In genomic region chr17:74864866-74865395, GRCh38 we compare ENCODE assay signal across 8 cellular contexts. TPM values are rescaled to one million over a fixed set of nuclear protein-coding genes. Genes with fewer than 3 reads are reported as not detected.
DNase-seq lines count a peak whose midpoint lies in the region; ATAC-seq and TF ChIP-seq lines count a peak whose summit lies in the region.

No MANE protein-coding gene starts in this region.

- H3K27me3 ChIP-seq in CD4-positive, alpha-beta memory T cell (ENCODE audit: insufficient read depth, low read length): peaks cover 11% of the 10 kb centered on the region
- H3K27me3 ChIP-seq in thoracic aorta (replicated peaks; ENCODE audit: insufficient read depth): no peaks in the 10 kb centered on the region

- no peak overlapping the region for H3K4me3 ChIP-seq in CD4-positive, alpha-beta memory T cell (ENCODE audit: low read length in 2 of 2)
- H3K4me3 ChIP-seq in thoracic aorta: no peak overlapping the region

- peak overlapping the region in 2 of 7 donors; percentile 6 to 68 for H3K27ac Mint-ChIP-seq in CD4-positive, alpha-beta memory T cell
- H3K27ac Mint-ChIP-seq in activated T-helper 1 cell treated with anti-CD3 and anti-CD28 coated beads, Interleukin-12 subunit alpha, Interleukin-12 subunit beta, Interleukin-2, Interleukin-4 antibody, amounts not matched to agents 30 ng/mL and 10 ng/mL and 1 ng/mL, durations not matched to agents 14 hours and 24 hours and 36 hours: no peak overlapping the region

- H3K4me3 Mint-ChIP-seq in CD4-positive, alpha-beta memory T cell: peak overlapping the region in 1 of 8 donors; percentile 65
- H3K4me3 Mint-ChIP-seq in activated T-helper 1 cell treated with anti-CD3 and anti-CD28 coated beads, Interleukin-12 subunit alpha, Interleukin-12 subunit beta, Interleukin-2, Interleukin-4 antibody, amounts not matched to agents 30 ng/mL and 10 ng/mL and 1 ng/mL, durations not matched to agents 14 hours and 24 hours and 36 hours: no peak overlapping the region

- peaks cover 12 to 20% (median 15%) of the 10 kb centered on the region in 4 donors for H3K4me1 Mint-ChIP-seq in CD4-positive, alpha-beta memory T cell
- H3K4me1 Mint-ChIP-seq in activated T-helper 1 cell treated with anti-CD3 and anti-CD28 coated beads, Interleukin-12 subunit alpha, Interleukin-12 subunit beta, Interleukin-2, Interleukin-4 antibody, amounts not matched to agents 30 ng/mL and 10 ng/mL and 1 ng/mL, durations not matched to agents 14 hours and 24 hours and 36 hours (ENCODE audit: low read depth): peaks cover 8% of the 10 kb centered on the region

- H3K9me3 ChIP-seq in CD4-positive, alpha-beta memory T cell (ENCODE audit: control insufficient read depth in 1 of 2, low read length in 2 of 2): no peaks in the 10 kb centered on the region
- no peaks in the 10 kb centered on the region for H3K9me3 ChIP-seq in thoracic aorta

- DNase-seq in CD4-positive, alpha-beta memory T cell: peak; percentile 52 to 68 (median 62)
- peak; percentile 44 for DNase-seq in HCEC 1CT
- peak; percentile 63 for DNase-seq in RWPE1 (ENCODE audit: low spot score)
- peak; percentile 54 for DNase-seq in activated T-helper 1 cell treated with anti-CD3 and anti-CD28 coated beads, Interleukin-12 subunit alpha, Interleukin-12 subunit beta, Interleukin-2, Interleukin-4 antibody, amounts not matched to agents 30 ng/mL and 10 ng/mL and 1 ng/mL, durations not matched to agents 14 hours and 24 hours and 36 hours (ENCODE audit: low spot score)
- DNase-seq in fibroblast of the conjunctiva (ENCODE audit: low read depth): peak; percentile 32
- peak; percentile 62 for DNase-seq in occipital lobe (lab: John Stamatoyannopoulos, UW)
- no peak for DNase-seq in thoracic aorta (ENCODE audit: low spot score)

- H3K36me3 ChIP-seq in CD4-positive, alpha-beta memory T cell (ENCODE audit: insufficient read depth, low read length): no peaks in the 10 kb centered on the region
- H3K36me3 ChIP-seq in thoracic aorta: no peaks in the 10 kb centered on the region

- H3K9me3 Mint-ChIP-seq in CD4-positive, alpha-beta memory T cell: no peaks in the 10 kb centered on the region
- no peaks in the 10 kb centered on the region for H3K9me3 Mint-ChIP-seq in activated T-helper 1 cell treated with anti-CD3 and anti-CD28 coated beads, Interleukin-12 subunit alpha, Interleukin-12 subunit beta, Interleukin-2, Interleukin-4 antibody, amounts not matched to agents 30 ng/mL and 10 ng/mL and 1 ng/mL, durations not matched to agents 14 hours and 24 hours and 36 hours

- H3K27ac ChIP-seq in CD4-positive, alpha-beta memory T cell (ENCODE audit: low read depth, low read length): no peak overlapping the region
- H3K27ac ChIP-seq in RWPE1 (peak overlapping the region; percentile 7; the same call in 1 of the 2 replicates), thoracic aorta (no peak overlapping the region)

- H3K36me3 Mint-ChIP-seq in CD4-positive, alpha-beta memory T cell: peaks cover 0 to 3% of the 10 kb centered on the region in 2 donors
- peaks cover 15% of the 10 kb centered on the region for H3K36me3 Mint-ChIP-seq in activated T-helper 1 cell treated with anti-CD3 and anti-CD28 coated beads, Interleukin-12 subunit alpha, Interleukin-12 subunit beta, Interleukin-2, Interleukin-4 antibody, amounts not matched to agents 30 ng/mL and 10 ng/mL and 1 ng/mL, durations not matched to agents 14 hours and 24 hours and 36 hours (ENCODE audit: low read depth)

- intact Hi-C loops in CD4-positive, alpha-beta memory T cell (cut with micrococcal nuclease): loop anchor here (1.0 kb wide), 3 partner anchors 74 to 208 kb away; no protein-coding TSS in a partner anchor
- intact Hi-C loops in activated T-helper 1 cell treated with anti-CD3 and anti-CD28 coated beads, Interleukin-12 subunit alpha, Interleukin-12 subunit beta, Interleukin-2, Interleukin-4 antibody, amounts not matched to agents 30 ng/mL and 10 ng/mL and 1 ng/mL, durations not matched to agents 14 hours and 24 hours and 36 hours (cut with micrococcal nuclease): loop anchor here (1.0 kb wide), 3 partner anchors 13 to 208 kb away; no protein-coding TSS in a partner anchor

- peak; percentile 98 for TF ChIP-seq CTCF in RWPE1 (conservative IDR thresholded peaks at IDR 0.05; ENCODE audit: low read depth)
- peak; percentile 97 for TF ChIP-seq CTCF in thoracic aorta (IDR thresholded peaks at IDR 0.05)

- ATAC-seq in thoracic aorta (ENCODE audit: insufficient number of reproducible peaks, low FRiP score, low read depth) (peak; percentile 51), HG02642 (IDR thresholded peaks at IDR 0.05; ENCODE audit: poor library complexity, unreplicated experiment) (no peak)

- POLR2A ChIA-PET in CD4-positive, alpha-beta memory T cell (lab: Charles Lee; ENCODE audit: partially characterized antibody): interaction anchor here (0.6 to 2.5 kb wide), 5 partner anchors 8 to 208 kb away, joined by 3 to 10 read pairs (median 4); partner anchors contain the start of genes FDXR and NHERF1
- POLR2A ChIA-PET in RWPE1 (lab: Yijun Ruan, JAX; ENCODE audit: low non-redundant PET): interaction anchor here (0.7 kb wide), 1 partner anchor 74 kb away, joined by 3 read pairs; no protein-coding TSS in a partner anchor

- peaks cover 23% of the 10 kb centered on the region for H3K4me1 ChIP-seq in CD4-positive, alpha-beta memory T cell (ENCODE audit: insufficient read depth, low read length)
- H3K4me1 ChIP-seq in thoracic aorta (ENCODE audit: control insufficient read depth in 1 of 2, low read depth in 2 of 2): peaks cover 21% of the 10 kb centered on the region in 2 donors

- CTCF ChIA-PET in CD4-positive, alpha-beta memory T cell (lab: Charles Lee; ENCODE audit: partially characterized antibody): interaction anchor here (0.5 to 7.4 kb wide), 18 partner anchors 8 to 486 kb away, joined by 3 to 127 read pairs (median 6); partner anchors contain the start of genes FDXR and RAB37
- CTCF ChIA-PET in RWPE1 (lab: Yijun Ruan, JAX): interaction anchor here (0.6 to 4.0 kb wide), 8 partner anchors 11 to 93 kb away, joined by 3 to 30 read pairs (median 4); no protein-coding TSS in a partner anchor

- H3K27me3 Mint-ChIP-seq in CD4-positive, alpha-beta memory T cell: peaks cover 1 to 7% of the 10 kb centered on the region in 2 donors
- peaks cover 15% of the 10 kb centered on the region for H3K27me3 Mint-ChIP-seq in activated T-helper 1 cell treated with anti-CD3 and anti-CD28 coated beads, Interleukin-12 subunit alpha, Interleukin-12 subunit beta, Interleukin-2, Interleukin-4 antibody, amounts not matched to agents 30 ng/mL and 10 ng/mL and 1 ng/mL, durations not matched to agents 14 hours and 24 hours and 36 hours (ENCODE audit: insufficient read depth)

RNA-seq across cellular contexts. Expression of gene GRIN2C, which starts 5.2 kb away (rescaled TPM):
- under 1 TPM in 1 of 2 experiments, not detected in 1; 0.09 TPM for total RNA-seq in CD4-positive, alpha-beta memory T cell
- not detected for polyA plus RNA-seq in CD4-positive, alpha-beta memory T cell
- total RNA-seq in activated T-helper 1 cell treated with anti-CD3 and anti-CD28 coated beads, Interleukin-12 subunit alpha, Interleukin-12 subunit beta, Interleukin-2, Interleukin-4 antibody, amounts not matched to agents 30 ng/mL and 10 ng/mL and 1 ng/mL, durations not matched to agents 14 hours and 24 hours and 36 hours: 0.02 and 0.34 TPM in 2 replicates
- 0.47 TPM for total RNA-seq in occipital lobe
- total RNA-seq in thoracic aorta: 1 to 10 TPM in 1 of 2 donors, under 1 TPM in 1; 0.42 to 1.4 TPM

RNA-seq across cellular contexts. Expression of gene FDXR, which starts 7.9 kb away (rescaled TPM):
- total RNA-seq in CD4-positive, alpha-beta memory T cell: 10 to 100 TPM; 16.6 to 21.8 TPM
- polyA plus RNA-seq in CD4-positive, alpha-beta memory T cell: 1 to 10 TPM; 2.7 to 4.6 TPM
- total RNA-seq in activated T-helper 1 cell treated with anti-CD3 and anti-CD28 coated beads, Interleukin-12 subunit alpha, Interleukin-12 subunit beta, Interleukin-2, Interleukin-4 antibody, amounts not matched to agents 30 ng/mL and 10 ng/mL and 1 ng/mL, durations not matched to agents 14 hours and 24 hours and 36 hours: 20.1 and 21.5 TPM in 2 replicates
- 3.1 TPM for total RNA-seq in occipital lobe
- total RNA-seq in thoracic aorta: 1 to 10 TPM; 4.4 to 9.7 TPM

RNA-seq across cellular contexts. Expression of gene FADS6, which starts 28.5 kb away (rescaled TPM):
- not detected for total RNA-seq in CD4-positive, alpha-beta memory T cell
- polyA plus RNA-seq in CD4-positive, alpha-beta memory T cell: not detected
- total RNA-seq in activated T-helper 1 cell treated with anti-CD3 and anti-CD28 coated beads, Interleukin-12 subunit alpha, Interleukin-12 subunit beta, Interleukin-2, Interleukin-4 antibody, amounts not matched to agents 30 ng/mL and 10 ng/mL and 1 ng/mL, durations not matched to agents 14 hours and 24 hours and 36 hours: not detected in 2 replicates
- total RNA-seq in occipital lobe (0.16 TPM), thoracic aorta (not detected)

RNA-seq across cellular contexts. Expression of gene USH1G, which starts 58.1 kb away (rescaled TPM):
- not detected for total RNA-seq in CD4-positive, alpha-beta memory T cell
- not detected for polyA plus RNA-seq in CD4-positive, alpha-beta memory T cell
- not detected in 2 replicates for total RNA-seq in activated T-helper 1 cell treated with anti-CD3 and anti-CD28 coated beads, Interleukin-12 subunit alpha, Interleukin-12 subunit beta, Interleukin-2, Interleukin-4 antibody, amounts not matched to agents 30 ng/mL and 10 ng/mL and 1 ng/mL, durations not matched to agents 14 hours and 24 hours and 36 hours
- total RNA-seq in occipital lobe (0.16 TPM), thoracic aorta (not detected)

RNA-seq across cellular contexts. Expression of gene OTOP2, which starts 59.1 kb away (rescaled TPM):
- not detected for total RNA-seq in CD4-positive, alpha-beta memory T cell
- polyA plus RNA-seq in CD4-positive, alpha-beta memory T cell: not detected
- not detected in 2 replicates for total RNA-seq in activated T-helper 1 cell treated with anti-CD3 and anti-CD28 coated beads, Interleukin-12 subunit alpha, Interleukin-12 subunit beta, Interleukin-2, Interleukin-4 antibody, amounts not matched to agents 30 ng/mL and 10 ng/mL and 1 ng/mL, durations not matched to agents 14 hours and 24 hours and 36 hours
- total RNA-seq in occipital lobe (not detected), thoracic aorta (not detected)
